ENCODE assay signal across 19 cellular contexts in the genomic region with DNA sequence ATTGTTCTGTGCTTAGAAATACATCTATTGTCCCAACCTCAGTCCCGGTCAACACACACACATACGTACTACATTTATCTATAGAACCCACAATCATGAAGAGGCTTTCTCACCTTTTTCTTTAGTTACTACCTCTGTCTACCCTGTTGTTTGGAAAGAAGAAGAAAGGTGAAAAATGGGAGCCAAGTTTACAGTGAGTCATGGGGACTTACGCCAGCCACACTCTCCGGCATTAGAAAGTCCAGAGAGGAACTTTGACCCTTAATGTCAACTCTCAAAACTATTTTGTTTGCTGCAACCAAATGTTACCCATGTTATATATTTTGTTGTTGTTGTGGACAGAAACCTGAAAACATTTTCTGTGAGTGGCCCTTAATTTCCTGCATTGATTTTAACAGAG.
"Had no signal": no experiment of that assay in that cellular context is flagged by ENCODE, and none has a peak within 500 bp of the region (broad histone marks: within the 10 kb centered on the region; RNA-seq: fewer than 3 reads in every experiment).

No MANE protein-coding gene starts in this region.

- H2AFZ ChIP-seq: neural progenitor cell had no signal

- H3K4me1 ChIP-seq: neural progenitor cell had no signal

- H3K9ac ChIP-seq: neural progenitor cell had no signal

- H3K4me2 ChIP-seq: neural progenitor cell had no signal

- ATAC-seq: activated T-cell treated with anti-CD3 and anti-CD28 coated beads, Interleukin-2, amount 50 U/mL, for 72 hours; body of pancreas; gastroesophageal sphincter; heart right ventricle; left cardiac atrium had no signal

- H3K4me3 ChIP-seq: body of pancreas, gastroesophageal sphincter, heart right ventricle, neural progenitor cell, thoracic aorta had no signal

- H3K27ac ChIP-seq: body of pancreas, gastroesophageal sphincter, heart right ventricle, neural progenitor cell, thoracic aorta had no signal

- H3K27ac Mint-ChIP-seq: activated CD4-positive, alpha-beta T cell treated with anti-CD3 and anti-CD28 coated beads, Interleukin-2, amount 10 ng/mL, durations not matched to agents 7 days and 5 days; activated naive CD8-positive, alpha-beta T cell; activated T-cell treated with anti-CD3 and anti-CD28 coated beads, Interleukin-2, amount 50 U/mL, for 72 hours; neural progenitor cell had no signal

- H3K36me3 ChIP-seq: neural progenitor cell, thoracic aorta had no signal

- H3K9me3 Mint-ChIP-seq: activated CD4-positive, alpha-beta T cell treated with anti-CD3 and anti-CD28 coated beads, Interleukin-2, amount 10 ng/mL, durations not matched to agents 7 days and 5 days; activated T-cell treated with anti-CD3 and anti-CD28 coated beads, Interleukin-2, amount 50 U/mL, for 72 hours; central memory CD8-positive, alpha-beta T cell; naive B cell; neural progenitor cell had no signal

- H3K27me3 ChIP-seq: body of pancreas, gastroesophageal sphincter, heart right ventricle, neural progenitor cell had no signal

- H3K9me3 ChIP-seq: body of pancreas, gastroesophageal sphincter, thoracic aorta had no signal

- H3K4me1 Mint-ChIP-seq: activated CD4-positive, alpha-beta T cell treated with anti-CD3 and anti-CD28 coated beads, Interleukin-2, amount 10 ng/mL, durations not matched to agents 7 days and 5 days; neural progenitor cell had no signal

- DNase-seq: activated CD4-positive, alpha-beta T cell treated with anti-CD3 and anti-CD28 coated beads, Interleukin-2, amount 10 ng/mL, durations not matched to agents 7 days and 5 days; activated CD8-positive, alpha-beta memory T cell treated with anti-CD3 and anti-CD28 coated beads, Interleukin-2, amount 50 U/mL, for 48 hours; activated gamma-delta T cell; activated T-cell treated with anti-CD3 and anti-CD28 coated beads, Interleukin-2, amount 50 U/mL, for 72 hours; amygdala; cortex of kidney; effector CD4-positive, alpha-beta T cell; heart right ventricle; left cardiac atrium; mammary epithelial cell; naive B cell; stimulated activated CD4-positive, alpha-beta T cell treated with anti-CD3 and anti-CD28 coated beads, Interleukin-12 subunit alpha, Interleukin-12 subunit beta, amount 100 ng/mL, for 4 hours; stimulated activated CD4-positive, alpha-beta T cell treated with anti-CD3 and anti-CD28 coated beads, Interleukin-2, amount 100 ng/mL, for 24 hours had no signal

- H3K27me3 Mint-ChIP-seq: activated CD4-positive, alpha-beta T cell treated with anti-CD3 and anti-CD28 coated beads, Interleukin-2, amount 10 ng/mL, durations not matched to agents 7 days and 5 days; activated naive CD8-positive, alpha-beta T cell; central memory CD8-positive, alpha-beta T cell; naive B cell had no signal

- H3K4me3 Mint-ChIP-seq: activated CD4-positive, alpha-beta T cell treated with anti-CD3 and anti-CD28 coated beads, Interleukin-2, amount 10 ng/mL, durations not matched to agents 7 days and 5 days; activated naive CD8-positive, alpha-beta T cell; activated T-cell treated with anti-CD3 and anti-CD28 coated beads, Interleukin-2, amount 50 U/mL, for 72 hours; central memory CD8-positive, alpha-beta T cell; naive B cell; neural progenitor cell had no signal
